In the genomic region with DNA sequence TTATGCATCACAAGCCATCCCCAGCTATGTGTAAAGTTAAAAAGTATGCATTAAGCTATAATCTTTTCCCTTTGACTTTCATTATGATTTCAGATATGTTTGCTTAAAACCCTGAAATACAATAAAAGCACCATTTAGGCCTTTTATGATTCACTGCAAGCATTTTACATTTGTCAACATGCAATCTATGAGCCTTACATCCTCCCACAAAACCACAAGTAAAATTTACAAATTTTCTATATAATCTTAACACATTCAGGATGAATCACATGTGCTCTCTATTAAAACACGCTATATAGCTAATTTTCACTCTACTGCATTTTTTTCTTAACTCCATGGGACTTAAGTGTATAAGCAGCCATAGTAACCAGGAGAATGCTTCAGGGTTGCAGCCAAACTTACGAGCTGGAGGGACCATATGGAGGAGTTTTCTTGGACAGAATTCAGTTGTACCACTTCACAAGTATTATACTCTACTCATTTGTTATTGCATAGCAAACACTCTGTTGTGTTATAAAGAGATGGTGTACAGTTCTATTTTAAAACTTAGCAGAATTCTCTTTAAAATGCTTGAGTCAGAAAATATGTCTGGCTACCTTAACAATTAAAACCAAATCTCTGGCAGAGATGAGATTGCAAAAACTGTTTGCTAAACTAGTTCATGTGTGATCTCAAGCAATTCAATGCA, we compare ENCODE assay signal across 19 cellular contexts.
DNase-seq lines count a peak whose midpoint lies in the region; ATAC-seq and TF ChIP-seq lines count a peak whose summit lies in the region.
"Had no signal": no experiment of that assay in that cellular context is flagged by ENCODE, and none has a peak within 500 bp of the region (broad histone marks: within the 10 kb centered on the region; RNA-seq: fewer than 3 reads in every experiment).

No MANE protein-coding gene starts in this region.

- ATAC-seq in PC-3, result peak; percentile 68
- ATAC-seq in naive thymus-derived CD4-positive, alpha-beta T cell, result no peak
- ATAC-seq: gastroesophageal sphincter; natural killer cell treated with Interleukin-12 subunit alpha and Interleukin-12 subunit beta and Interleukin-15 and Interleukin-18, amount 100 ng/mL, for 72 hours had no signal

- no peak for DNase-seq in HFFc6
- peak; percentile 83 for DNase-seq in PC-3
- peak; percentile 37 for DNase-seq in fibroblast of mammary gland (ENCODE audit: low read depth)
- no peak for DNase-seq in DMS153 treated with DMSO at 0.1 percent for 48 hours (lab: John Stamatoyannopoulos, UW; ENCODE audit: unreplicated experiment)
- DNase-seq in left ventricle myocardium inferior, result no peak
- DNase-seq in naive thymus-derived CD4-positive, alpha-beta T cell, result no peak
- DNase-seq: activated B cell treated with CpG ODN at 0.5 μM for 24 hours; activated CD4-positive, alpha-beta memory T cell treated with anti-CD3 and anti-CD28 coated beads for 36 hours; activated T-cell treated with anti-CD3 and anti-CD28 coated beads for 4 hours; BE2C; left cardiac atrium; NCI-H1417 treated with DMSO at 0.1 percent for 48 hours; NCI-H526 had no signal

- POLR2A ChIA-PET in PC-3 (lab: Charles Lee; ENCODE audit: unreplicated experiment), result interaction anchor here (0.7 kb wide), 1 partner anchor 1884 kb away, joined by 4 read pairs; no protein-coding TSS in a partner anchor
- POLR2A ChIA-PET in naive thymus-derived CD4-positive, alpha-beta T cell (lab: Charles Lee), result no interaction called here

- peaks cover 5% of the 10 kb centered on the region for H3F3A ChIP-seq in PC-3 (ENCODE audit: low read length, unreplicated experiment)

- H3K9me3 Mint-ChIP-seq in HFFc6, result no peaks in the 10 kb centered on the region
- H3K9me3 Mint-ChIP-seq in naive thymus-derived CD4-positive, alpha-beta T cell, result peaks cover 0 to 3% (median 0%) of the 10 kb centered on the region in 11 donors
- H3K9me3 Mint-ChIP-seq: activated B cell treated with CpG ODN at 0.5 μM for 24 hours; activated CD4-positive, alpha-beta memory T cell treated with anti-CD3 and anti-CD28 coated beads for 36 hours; natural killer cell treated with Interleukin-12 subunit alpha and Interleukin-12 subunit beta and Interleukin-15 and Interleukin-18, amount 100 ng/mL, for 72 hours; stimulated activated naive CD8-positive, alpha-beta T cell treated with anti-CD3 and anti-CD28 coated beads, Interleukin-15, Interleukin-2, amounts not matched to agents 100 ng/mL and 50 ng/mL, for 24 hours; type B pancreatic cell had no signal

- H3K36me3 Mint-ChIP-seq in HFFc6 (ENCODE audit: low read depth), result no peaks in the 10 kb centered on the region
- no peaks in the 10 kb centered on the region for H3K36me3 Mint-ChIP-seq in naive thymus-derived CD4-positive, alpha-beta T cell
- H3K36me3 Mint-ChIP-seq: activated CD4-positive, alpha-beta memory T cell treated with anti-CD3 and anti-CD28 coated beads for 36 hours; natural killer cell treated with Interleukin-12 subunit alpha and Interleukin-12 subunit beta and Interleukin-15 and Interleukin-18, amount 100 ng/mL, for 72 hours; type B pancreatic cell had no signal

- H3K4me1 ChIP-seq in PC-3 (ENCODE audit: insufficient read depth, low read length) (peaks cover 59% of the 10 kb centered on the region), skeletal muscle satellite cell (ENCODE audit: control insufficient read depth, insufficient read depth, low read length) (peaks cover 27% of the 10 kb centered on the region), left ventricle myocardium inferior (peaks cover 7% of the 10 kb centered on the region)
- no peaks in the 10 kb centered on the region for H3K4me1 ChIP-seq in naive thymus-derived CD4-positive, alpha-beta T cell (ENCODE audit: control insufficient read depth in 2 of 2, insufficient read depth in 2 of 2, low read length in 2 of 2)
- H3K4me1 ChIP-seq: BE2C, HAP-1 had no signal

- H3K27ac Mint-ChIP-seq in HFFc6, result 0 out of 2 replicates have a peak overlapping the region, but pooled peaks have one; percentile 11
- no peak overlapping the region for H3K27ac Mint-ChIP-seq in naive thymus-derived CD4-positive, alpha-beta T cell
- H3K27ac Mint-ChIP-seq: activated B cell treated with CpG ODN at 0.5 μM for 24 hours; activated CD4-positive, alpha-beta memory T cell treated with anti-CD3 and anti-CD28 coated beads for 36 hours; natural killer cell treated with Interleukin-12 subunit alpha and Interleukin-12 subunit beta and Interleukin-15 and Interleukin-18, amount 100 ng/mL, for 72 hours; stimulated activated naive CD8-positive, alpha-beta T cell treated with anti-CD3 and anti-CD28 coated beads, Interleukin-15, Interleukin-2, amounts not matched to agents 100 ng/mL and 50 ng/mL, for 24 hours; type B pancreatic cell had no signal

- H3K9ac ChIP-seq in PC-3 (ENCODE audit: low read length), result peak overlapping the region; percentile 80
- no peak overlapping the region for H3K9ac ChIP-seq in skeletal muscle satellite cell (ENCODE audit: low read depth, low read length)

- no peaks in the 10 kb centered on the region for H3K36me3 ChIP-seq in PC-3 (ENCODE audit: low read depth, low read length)
- H3K36me3 ChIP-seq in skeletal muscle satellite cell (ENCODE audit: insufficient read depth, low read length), result no peaks in the 10 kb centered on the region
- no peaks in the 10 kb centered on the region for H3K36me3 ChIP-seq in left ventricle myocardium inferior
- H3K36me3 ChIP-seq in naive thymus-derived CD4-positive, alpha-beta T cell (ENCODE audit: control insufficient read depth in 2 of 3, insufficient read depth in 3 of 3, low read length in 3 of 3), result no peaks in the 10 kb centered on the region
- H3K36me3 ChIP-seq: BE2C, gastroesophageal sphincter, HAP-1 had no signal

- H3K27me3 Mint-ChIP-seq in HFFc6 (ENCODE audit: insufficient read depth), result peaks cover 2% of the 10 kb centered on the region
- peaks cover 9 to 47% (median 44%) of the 10 kb centered on the region in 5 donors for H3K27me3 Mint-ChIP-seq in naive thymus-derived CD4-positive, alpha-beta T cell
- H3K27me3 Mint-ChIP-seq: type B pancreatic cell had no signal

- no peak overlapping the region for H3K4me3 Mint-ChIP-seq in HFFc6
- no peak overlapping the region for H3K4me3 Mint-ChIP-seq in naive thymus-derived CD4-positive, alpha-beta T cell
- H3K4me3 Mint-ChIP-seq: activated B cell treated with CpG ODN at 0.5 μM for 24 hours; activated CD4-positive, alpha-beta memory T cell treated with anti-CD3 and anti-CD28 coated beads for 36 hours; natural killer cell treated with Interleukin-12 subunit alpha and Interleukin-12 subunit beta and Interleukin-15 and Interleukin-18, amount 100 ng/mL, for 72 hours; stimulated activated naive CD8-positive, alpha-beta T cell treated with anti-CD3 and anti-CD28 coated beads, Interleukin-15, Interleukin-2, amounts not matched to agents 100 ng/mL and 50 ng/mL, for 24 hours; type B pancreatic cell had no signal

- intact Hi-C loops in PC-3 (cut with micrococcal nuclease), result loop anchor here (1.0 to 5.0 kb wide), 5 partner anchors 35 to 206 kb away; no protein-coding TSS in a partner anchor
- intact Hi-C loops in left ventricle myocardium inferior (cut with micrococcal nuclease), result no loop called here
- intact Hi-C loops in naive thymus-derived CD4-positive, alpha-beta T cell (cut with micrococcal nuclease), result no loop called here

- no peaks in the 10 kb centered on the region for H3K79me2 ChIP-seq in PC-3 (ENCODE audit: low read length)

- no peak overlapping the region for H2AFZ ChIP-seq in PC-3 (ENCODE audit: low read length)

- no peaks in the 10 kb centered on the region for H4K20me1 ChIP-seq in PC-3 (ENCODE audit: low read length)

- H3K27me3 ChIP-seq in PC-3 (ENCODE audit: low read length) (no peaks in the 10 kb centered on the region), skeletal muscle satellite cell (ENCODE audit: control insufficient read depth, insufficient read depth, low read length) (no peaks in the 10 kb centered on the region), left ventricle myocardium inferior (ENCODE audit: low read depth) (peaks cover 32% of the 10 kb centered on the region)
- peaks cover 2% of the 10 kb centered on the region in 2 donors for H3K27me3 ChIP-seq in naive thymus-derived CD4-positive, alpha-beta T cell (ENCODE audit: control insufficient read depth in 2 of 2, insufficient read depth in 2 of 2, low read length in 2 of 2)
- H3K27me3 ChIP-seq: BE2C had no signal

- H3K4me1 Mint-ChIP-seq in HFFc6 (ENCODE audit: low read depth), result peaks cover 53% of the 10 kb centered on the region
- no peaks in the 10 kb centered on the region for H3K4me1 Mint-ChIP-seq in naive thymus-derived CD4-positive, alpha-beta T cell
- H3K4me1 Mint-ChIP-seq: activated B cell treated with CpG ODN at 0.5 μM for 24 hours had no signal

- H3K9me2 ChIP-seq in PC-3 (replicated peaks; ENCODE audit: low read length), result no peaks in the 10 kb centered on the region

- H3K27ac ChIP-seq in PC-3 (ENCODE audit: low read length), result peak overlapping the region; percentile 99
- no peak overlapping the region for H3K27ac ChIP-seq in left ventricle myocardium inferior (replicated peaks)
- H3K27ac ChIP-seq in naive thymus-derived CD4-positive, alpha-beta T cell (ENCODE audit: low read depth, low read length), result no peak overlapping the region
- H3K27ac ChIP-seq: gastroesophageal sphincter had no signal

- H3K9me3 ChIP-seq in PC-3 (ENCODE audit: low read length) (no peaks in the 10 kb centered on the region), skeletal muscle satellite cell (replicated peaks; ENCODE audit: low read length) (no peaks in the 10 kb centered on the region), left ventricle myocardium inferior (replicated peaks) (no peaks in the 10 kb centered on the region)
- H3K9me3 ChIP-seq in naive thymus-derived CD4-positive, alpha-beta T cell (ENCODE audit: control insufficient read depth in 2 of 3, low read length in 3 of 3), result no peaks in the 10 kb centered on the region
- H3K9me3 ChIP-seq: BE2C, gastroesophageal sphincter, HAP-1 had no signal

- TF ChIP-seq CTCF in HFFc6 (IDR thresholded peaks at IDR 0.05) (no peak), PC-3 (conservative IDR thresholded peaks at IDR 0.05; ENCODE audit: low read depth, low read length) (no peak), fibroblast of mammary gland (conservative IDR thresholded peaks at IDR 0.05; ENCODE audit: control insufficient read depth, insufficient read depth, low read depth, low read length) (no peak), left ventricle myocardium inferior (IDR thresholded peaks at IDR 0.05; ENCODE audit: borderline replicate concordance) (no peak)

- no TSS peak for BruUV-seq in PC-3 (replicated peaks; lab: Mats Ljungman, UMichigan)

- CTCF ChIA-PET in PC-3 (lab: Charles Lee), result interaction anchor here (0.7 kb wide), 1 partner anchor 118 kb away, joined by 3 read pairs; no protein-coding TSS in a partner anchor
- CTCF ChIA-PET in naive thymus-derived CD4-positive, alpha-beta T cell (lab: Charles Lee), result interaction anchor here (0.7 kb wide), 1 partner anchor 19 kb away, joined by 3 read pairs; no protein-coding TSS in a partner anchor

- H3K4me2 ChIP-seq in PC-3 (ENCODE audit: low read length) (peak overlapping the region; percentile 85), skeletal muscle satellite cell (ENCODE audit: low read length) (peak overlapping the region; percentile 50)

- H3K4me3 ChIP-seq in PC-3 (ENCODE audit: low read length), result peak overlapping the region; percentile 59
- no peak overlapping the region for H3K4me3 ChIP-seq in fibroblast of mammary gland (ENCODE audit: control insufficient read depth, low read depth, low read length)
- H3K4me3 ChIP-seq in skeletal muscle satellite cell (ENCODE audit: low read length), result no peak overlapping the region
- H3K4me3 ChIP-seq in left ventricle myocardium inferior, result no peak overlapping the region
- H3K4me3 ChIP-seq in naive thymus-derived CD4-positive, alpha-beta T cell (ENCODE audit: low read length), result no peak overlapping the region
- H3K4me3 ChIP-seq: gastroesophageal sphincter, HAP-1 had no signal

Comparison
In these comparisons a context has a peak if more than half of its experiments do, and no peak if none do; other contexts are left out.
1. DNase-seq: peak in PC-3 (single experiment) and fibroblast of mammary gland (single experiment); none in HFFc6 (single experiment), DMS153 treated with DMSO at 0.1 percent for 48 hours (single experiment), left ventricle myocardium inferior (single experiment) and naive thymus-derived CD4-positive, alpha-beta T cell (0 of 9).